In the genomic region with DNA sequence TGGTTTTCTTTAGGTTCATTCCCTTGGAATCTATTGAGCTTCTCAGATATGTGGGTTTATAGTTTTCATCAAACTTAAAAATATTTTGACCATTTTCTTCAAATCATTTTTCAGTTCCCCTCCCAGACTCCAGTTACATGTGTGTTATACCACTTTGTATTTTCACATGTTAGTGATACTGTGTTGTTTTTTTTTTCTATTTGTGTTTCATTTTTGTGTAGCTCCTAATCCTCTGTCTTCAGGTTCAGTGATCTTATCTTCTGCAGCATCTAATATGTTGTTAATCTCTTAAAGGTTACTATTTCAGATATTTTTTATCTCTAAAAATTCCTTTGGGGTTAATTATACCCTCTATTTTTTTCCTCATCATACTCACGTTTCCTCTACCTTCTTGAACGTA, we compare ENCODE assay signal across 27 cellular contexts.
"Had no signal": no experiment of that assay in that cellular context is flagged by ENCODE, and none has a peak within 500 bp of the region (broad histone marks: within the 10 kb centered on the region; RNA-seq: fewer than 3 reads in every experiment).

No MANE protein-coding gene starts in this region.

- DNase-seq: occipital lobe; ovary; posterior cingulate gyrus; psoas muscle; right cardiac atrium; right lobe of liver; sigmoid colon; small intestine; stimulated activated CD4-positive, alpha-beta T cell treated with anti-CD3 and anti-CD28 coated beads, Interleukin-15, amount 100 ng/mL, for 24 hours; stimulated activated CD4-positive, alpha-beta T cell treated with anti-CD3 and anti-CD28 coated beads, Interleukin-2, amount 100 ng/mL, for 24 hours; stimulated activated CD4-positive, alpha-beta T cell treated with anti-CD3 and anti-CD28 coated beads, Interleukin-2, amount 100 ng/mL, for 48 hours; stimulated activated CD4-positive, alpha-beta T cell treated with anti-CD3 and anti-CD28 coated beads, Interleukin-4, amount 100 ng/mL, for 24 hours; stimulated activated naive B cell treated with anti-CD40 and anti-IgM and Interleukin-4, amounts not matched to agents 10 μg/mL and 1 μg/mL and 100 μg/mL, for 72 hours; stimulated activated naive CD4-positive, alpha-beta T cell treated with Interleukin-2 at 50 U/mL for 16 hours; stomach; thyroid gland; trophoblast cell; upper lobe of left lung had no signal

- H3K27me3 Mint-ChIP-seq: progenitor cell of endocrine pancreas; stimulated activated naive CD8-positive, alpha-beta T cell treated with anti-CD3 and anti-CD28 coated beads, Interleukin-15, Interleukin-2, amounts not matched to agents 100 ng/mL and 50 ng/mL, for 24 hours had no signal

- H2AFZ ChIP-seq: neural progenitor cell, parathyroid adenoma had no signal

- H3K27ac ChIP-seq: neural progenitor cell, ovary, parathyroid adenoma, psoas muscle, right lobe of liver, sigmoid colon, stomach, thoracic aorta, thyroid gland, tibial nerve, upper lobe of left lung, vagina had no signal

- H3K9ac ChIP-seq: neural progenitor cell, parathyroid adenoma had no signal

- H3K79me2 ChIP-seq: parathyroid adenoma had no signal

- H3K4me1 Mint-ChIP-seq: nephron; neural progenitor cell; stimulated activated effector memory CD8-positive, alpha-beta T cell treated with anti-CD3 and anti-CD28 coated beads, Interleukin-12 subunit alpha, Interleukin-12 subunit beta, amount 100 ng/mL, for 72 hours; stimulated activated naive B cell treated with anti-CD40 and anti-IgM and Interleukin-4, amounts not matched to agents 10 μg/mL and 1 μg/mL and 100 μg/mL, for 72 hours had no signal

- H3K9me3 ChIP-seq: ovary, right lobe of liver, thyroid gland, vagina had no signal

- H3K36me3 ChIP-seq: neural progenitor cell, ovary, right lobe of liver, sigmoid colon, thoracic aorta, thyroid gland, upper lobe of left lung, vagina had no signal

- H3K4me2 ChIP-seq: neural progenitor cell had no signal

- H3K4me3 Mint-ChIP-seq: nephron; neural progenitor cell; stimulated activated effector memory CD8-positive, alpha-beta T cell treated with anti-CD3 and anti-CD28 coated beads, Interleukin-12 subunit alpha, Interleukin-12 subunit beta, amount 100 ng/mL, for 72 hours; stimulated activated naive B cell treated with anti-CD40 and anti-IgM and Interleukin-4, amounts not matched to agents 10 μg/mL and 1 μg/mL and 100 μg/mL, for 72 hours; stimulated activated naive CD8-positive, alpha-beta T cell treated with anti-CD3 and anti-CD28 coated beads, Interleukin-15, Interleukin-2, amounts not matched to agents 100 ng/mL and 50 ng/mL, for 24 hours had no signal

- ATAC-seq: psoas muscle; right cardiac atrium; right lobe of liver; stimulated activated effector memory CD8-positive, alpha-beta T cell treated with anti-CD3 and anti-CD28 coated beads, Interleukin-12 subunit alpha, Interleukin-12 subunit beta, amount 100 ng/mL, for 72 hours; stimulated activated naive B cell treated with anti-CD40 and anti-IgM and Interleukin-4, amounts not matched to agents 10 μg/mL and 1 μg/mL and 100 μg/mL, for 72 hours had no signal

- H3K4me1 ChIP-seq: neural progenitor cell, parathyroid adenoma, psoas muscle, right lobe of liver, sigmoid colon, stomach, thyroid gland, tibial nerve, upper lobe of left lung, vagina had no signal

- H3K4me3 ChIP-seq: neural progenitor cell, ovary, psoas muscle, right lobe of liver, sigmoid colon, stomach, thoracic aorta, thyroid gland, tibial nerve, upper lobe of left lung, vagina had no signal

- H3K36me3 Mint-ChIP-seq: stimulated activated effector memory CD8-positive, alpha-beta T cell treated with anti-CD3 and anti-CD28 coated beads, Interleukin-12 subunit alpha, Interleukin-12 subunit beta, amount 100 ng/mL, for 72 hours had no signal

- H3K27me3 ChIP-seq: neural progenitor cell, ovary, right lobe of liver, sigmoid colon, stomach, thyroid gland, tibial nerve, upper lobe of left lung, vagina had no signal

- H3K27ac Mint-ChIP-seq: nephron; neural progenitor cell; progenitor cell of endocrine pancreas; stimulated activated effector memory CD8-positive, alpha-beta T cell treated with anti-CD3 and anti-CD28 coated beads, Interleukin-12 subunit alpha, Interleukin-12 subunit beta, amount 100 ng/mL, for 72 hours; stimulated activated naive B cell treated with anti-CD40 and anti-IgM and Interleukin-4, amounts not matched to agents 10 μg/mL and 1 μg/mL and 100 μg/mL, for 72 hours; stimulated activated naive CD8-positive, alpha-beta T cell treated with anti-CD3 and anti-CD28 coated beads, Interleukin-15, Interleukin-2, amounts not matched to agents 100 ng/mL and 50 ng/mL, for 24 hours had no signal
